ENCODE assay signal across 13 cellular contexts in genomic region chr2:210167227-210167626, GRCh38. TPM values are rescaled to one million over a fixed set of nuclear protein-coding genes. Genes with fewer than 3 reads are reported as not detected.
DNase-seq lines count a peak whose midpoint lies in the region; ATAC-seq, FAIRE-seq and TF ChIP-seq lines count a peak whose summit lies in the region.
"Had no signal": no experiment of that assay in that cellular context is flagged by ENCODE, and none has a peak within 500 bp of the region (broad histone marks: within the 10 kb centered on the region; RNA-seq: fewer than 3 reads in every experiment).

No MANE protein-coding gene starts in this region.

- TF ChIP-seq CTCF in fibroblast of the aortic adventitia (IDR thresholded peaks at IDR 0.05; ENCODE audit: insufficient read depth, low read length) (no peak), stomach (IDR thresholded peaks at IDR 0.05) (no peak)

- intact Hi-C loops in stomach (cut with DNase I; ENCODE audit: low total_unique reads): no loop called here

- DNase-seq in GM19239 (ENCODE audit: insufficient read length, low spot score): no peak
- peak; percentile 29 for DNase-seq in amniotic epithelial cell (ENCODE audit: low read depth)
- DNase-seq in fibroblast of the aortic adventitia (ENCODE audit: low read depth): peak; percentile 41
- DNase-seq in stomach: no peak
- no peak for DNase-seq in amniotic stem cell (lab: John Stamatoyannopoulos, UW)
- DNase-seq: activated B cell treated with CpG ODN at 0.5 μM for 24 hours; activated naive CD8-positive, alpha-beta T cell treated with anti-CD3 and anti-CD28 coated beads, Interleukin-2, amount 50 U/mL, for 24 hours; AML-193; MG63 had no signal

- TF ChIP-seq EP300 in stomach (IDR thresholded peaks at IDR 0.05): no peak

- peak overlapping the region in 4 of 5 donors; percentile 3 to 100 (median 100) for H3K27ac ChIP-seq in stomach

- peaks cover 31 to 62% (median 48%) of the 10 kb centered on the region in 4 donors for H3K4me1 ChIP-seq in stomach

- TF ChIP-seq POLR2A in stomach (IDR thresholded peaks at IDR 0.05): no peak

- H3K4me3 ChIP-seq in fibroblast of the aortic adventitia (ENCODE audit: low read depth, low read length) (no peak overlapping the region), stomach (no peak overlapping the region)
- H3K4me3 ChIP-seq: MG63 had no signal

- no peaks in the 10 kb centered on the region for H3K27me3 ChIP-seq in stomach

- 5 to 18% (median 7%) methylated on average over 1 of the region's 1 CpG for WGBS in stomach, 5 donors

- ATAC-seq in HG03354 (IDR thresholded peaks at IDR 0.05; ENCODE audit: poor library complexity, severe bottlenecking, unreplicated experiment) (no peak), GM19324 (IDR thresholded peaks at IDR 0.05; ENCODE audit: low FRiP score, unreplicated experiment) (no peak), HG03196 (IDR thresholded peaks at IDR 0.05; ENCODE audit: unreplicated experiment) (no peak)
- ATAC-seq: activated naive CD8-positive, alpha-beta T cell treated with anti-CD3 and anti-CD28 coated beads, Interleukin-2, amount 50 U/mL, for 24 hours had no signal

- peak; percentile 28 for FAIRE-seq in GM19239 (lab: Jason Lieb, UNC)
- FAIRE-seq: urothelium cell line had no signal

- H3K36me3 ChIP-seq in stomach: no peaks in the 10 kb centered on the region
- H3K36me3 ChIP-seq: MG63 had no signal

- no peaks in the 10 kb centered on the region for H3K9me3 ChIP-seq in stomach
- H3K9me3 ChIP-seq: MG63 had no signal

RNA-seq across cellular contexts. Expression of gene KANSL1L, which starts 4.0 kb away (rescaled TPM):
- total RNA-seq in fibroblast of the aortic adventitia (ENCODE audit: low replicate concordance) (28.2 and 43.4 TPM in 2 replicates), stomach (100 to 1,000 TPM in 1 of 5 donors, 10 to 100 TPM in 3, 1 to 10 TPM in 1; 2.6 to 128 (median 54.5) TPM)
- polyA plus RNA-seq in stomach: 1 to 10 TPM; 4.2 to 7.0 (median 4.5) TPM

RNA-seq across cellular contexts. Expression of gene ACADL, which starts 58.0 kb away (rescaled TPM):
- total RNA-seq in fibroblast of the aortic adventitia (ENCODE audit: low replicate concordance) (0.63 and 4.5 TPM in 2 replicates), stomach (10 to 100 TPM in 1 of 5 donors, 1 to 10 TPM in 2, not detected in 2; 4.9 to 17.5 (median 6.6) TPM)
- 1 to 10 TPM; 3.3 to 4.9 (median 4.6) TPM for polyA plus RNA-seq in stomach
- total RNA-seq: activated B cell treated with CpG ODN at 0.5 μM for 24 hours had no signal

Comparison
In these comparisons a context has a peak if more than half of its experiments do, and no peak if none do; other contexts are left out.
1. DNase-seq: peak in amniotic epithelial cell (single experiment) and fibroblast of the aortic adventitia (single experiment); none in GM19239 (single experiment), stomach (single experiment) and amniotic stem cell (single experiment).